20 cellular contexts compared by ENCODE assay signal in the genomic region with DNA sequence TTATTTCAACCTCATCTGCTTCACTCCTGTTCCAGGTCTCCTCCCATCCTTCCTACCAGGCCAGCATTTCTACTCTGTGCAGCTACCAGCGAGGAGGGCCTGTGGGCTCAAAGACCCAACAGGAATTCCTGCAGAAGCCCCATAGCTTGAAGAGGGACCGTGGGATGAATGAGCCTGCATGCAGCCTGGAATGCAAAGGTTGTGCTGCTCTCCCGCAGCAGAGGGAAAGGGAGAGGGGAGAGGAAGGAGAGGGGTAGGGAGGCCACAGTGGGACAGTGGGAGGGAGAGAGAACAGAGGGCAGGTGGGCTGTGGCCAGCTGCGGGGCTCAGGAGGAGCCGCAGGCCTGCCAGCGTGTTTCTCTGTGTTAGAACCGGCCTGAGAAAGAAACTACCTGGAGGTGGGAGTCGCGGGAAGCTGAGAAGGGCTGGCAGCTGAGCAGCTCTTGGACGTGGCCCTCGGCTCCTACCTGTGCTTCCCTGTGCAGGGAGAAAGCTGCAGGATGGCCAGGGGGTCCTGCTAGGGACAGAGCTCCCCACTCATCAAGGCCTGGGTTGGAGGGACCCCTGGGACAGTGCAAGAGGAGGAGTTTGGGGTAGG.
DNase-seq lines count a peak whose midpoint lies in the region; ATAC-seq, FAIRE-seq and TF ChIP-seq lines count a peak whose summit lies in the region.
"Had no signal": no experiment of that assay in that cellular context is flagged by ENCODE, and none has a peak within 500 bp of the region (broad histone marks: within the 10 kb centered on the region; RNA-seq: fewer than 3 reads in every experiment).

No MANE protein-coding gene starts in this region.

- intact Hi-C loops in kidney (cut with DNase I), result no loop called here

- no peak for TF ChIP-seq CTCF in kidney (IDR thresholded peaks at IDR 0.05; ENCODE audit: borderline replicate concordance, extremely low read depth, insufficient read depth)
- TF ChIP-seq CTCF in omental fat pad (IDR thresholded peaks at IDR 0.05), result no peak

- H3K9ac ChIP-seq in NT2/D1 (ENCODE audit: insufficient read length, low read depth), result no peak overlapping the region
- H3K9ac ChIP-seq in kidney (ENCODE audit: low read length in 2 of 2), result no peak overlapping the region

- H3K4me3 ChIP-seq in NT2/D1 (ENCODE audit: insufficient read length, low read depth) (no peak overlapping the region), kidney (ENCODE audit: low read length in 2 of 2) (no peak overlapping the region)
- H3K4me3 ChIP-seq: K562, SK-N-MC had no signal

- no peaks in the 10 kb centered on the region for H3K36me3 ChIP-seq in NT2/D1 (ENCODE audit: insufficient read depth, insufficient read length, low read length)
- H3K36me3 ChIP-seq in kidney (ENCODE audit: control insufficient read depth in 1 of 2, insufficient read depth in 2 of 2, low read length in 2 of 2), result no peaks in the 10 kb centered on the region

- DNase-seq in DMS79 treated with DMSO at 0.1 percent for 48 hours (lab: John Stamatoyannopoulos, UW), result peak; percentile 35
- DNase-seq in DMS79 (lab: John Stamatoyannopoulos, UW), result no peak
- DNase-seq in NT2/D1 (ENCODE audit: low read depth, low spot score), result peak; percentile 49
- peak; percentile 20 for DNase-seq in kidney
- no peak for DNase-seq in omental fat pad (ENCODE audit: low spot score)
- no peak for DNase-seq in ureter (ENCODE audit: low spot score)
- DNase-seq: 8988T, COR-L47, NCI-H1105 treated with DMSO at 0.1 percent for 48 hours, NCI-H1694, NCI-H2081 treated with DMSO at 0.1 percent for 48 hours, NCI-H510A, NCI-H748 treated with DMSO at 0.1 percent for 48 hours, SHP77 had no signal

- peaks cover 3% of the 10 kb centered on the region; the same call in 1 of the 2 replicates for H3K9me3 ChIP-seq in NT2/D1 (ENCODE audit: insufficient read depth, low read length)
- no peaks in the 10 kb centered on the region for H3K9me3 ChIP-seq in kidney (ENCODE audit: control insufficient read depth in 1 of 2, low read length in 2 of 2)

- FAIRE-seq in kidney (lab: Jason Lieb, UNC), result no peak
- FAIRE-seq: GM12892, H54, K562 had no signal

- H3K27me3 ChIP-seq in NT2/D1 (ENCODE audit: insufficient read depth, insufficient read length), result no peaks in the 10 kb centered on the region

- ATAC-seq in omental fat pad (ENCODE audit: low FRiP score), result peak; percentile 25
- ATAC-seq in GM18498 (IDR thresholded peaks at IDR 0.05; ENCODE audit: unreplicated experiment), result no peak
- no peak for ATAC-seq in HG03196 (IDR thresholded peaks at IDR 0.05; ENCODE audit: unreplicated experiment)
- ATAC-seq: K562 had no signal

- H3K4me1 ChIP-seq in NT2/D1 (ENCODE audit: insufficient read depth, insufficient read length) (peaks cover 18% of the 10 kb centered on the region), kidney (ENCODE audit: control insufficient read depth in 1 of 2, insufficient read depth in 1 of 2, low read depth in 1 of 2, low read length in 2 of 2) (no peaks in the 10 kb centered on the region)

- H3K27ac ChIP-seq in kidney (ENCODE audit: low read depth in 2 of 2, low read length in 2 of 2), result no peak overlapping the region
- H3K27ac ChIP-seq: SK-N-MC had no signal

Comparison
In these comparisons a context has a peak if more than half of its experiments do, and no peak if none do; other contexts are left out.
1. DNase-seq: peak in DMS79 treated with DMSO at 0.1 percent for 48 hours (single experiment), NT2/D1 (single experiment) and kidney (single experiment); none in DMS79 (single experiment), omental fat pad (single experiment) and ureter (single experiment).